In genomic region chr9:17437813-17438212, GRCh38 we compare ENCODE assay signal across 3 cellular contexts.
TF ChIP-seq lines count a peak whose summit lies in the region.

No MANE protein-coding gene starts in this region.

TF ChIP-seq in HepG2, 621 proteins besides CTCF, POLR2A, EP300 and RAD21:
- TF ChIP-seq TEAD2 (CRISPR knock-in tag; IDR thresholded peaks at IDR 0.05): no peak
- TF ChIP-seq MAFK (conservative IDR thresholded peaks at IDR 0.05 in 1 of 2, IDR thresholded peaks at IDR 0.05 in 1 of 2; ENCODE audit: low read length in 2 of 2): peak; percentile 54 to 68; a peak in 3 of 4 replicates
- TF ChIP-seq, protein P1, sequence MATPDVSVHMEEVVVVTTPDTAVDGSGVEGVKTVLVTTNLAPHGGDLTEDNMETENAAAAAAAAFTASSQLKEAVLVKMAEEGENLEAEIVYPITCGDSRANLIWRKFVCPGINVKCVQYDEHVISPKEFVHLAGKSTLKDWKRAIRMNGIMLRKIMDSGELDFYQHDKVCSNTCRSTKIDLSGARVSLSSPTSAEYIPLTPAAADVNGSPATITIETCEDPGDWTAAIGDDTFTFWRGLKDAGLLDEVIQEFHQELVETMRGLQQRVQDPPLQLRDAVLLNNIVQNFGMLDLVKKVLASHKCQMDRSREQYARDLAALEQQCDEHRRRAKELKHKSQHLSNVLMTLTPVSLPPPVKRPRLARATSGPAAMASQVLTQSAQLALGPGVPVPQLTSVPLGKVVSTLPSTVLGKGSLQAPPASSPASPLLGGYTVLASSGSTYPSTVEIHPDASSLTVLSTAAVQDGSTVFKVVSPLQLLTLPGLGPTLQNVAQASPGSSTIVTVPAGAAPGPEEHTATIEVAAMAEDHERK (CRISPR knock-in tag; IDR thresholded peaks at IDR 0.05; ENCODE audit: low read depth): no peak
- 0 out of 2 replicates have a peak, but pooled peaks have one; percentile 35 for TF ChIP-seq MAFF (IDR thresholded peaks at IDR 0.05; ENCODE audit: low read depth, low read length)
- TF ChIP-seq TEF (CRISPR knock-in tag; IDR thresholded peaks at IDR 0.05): no peak
- no peak for TF ChIP-seq ZSCAN25 (CRISPR knock-in tag; IDR thresholded peaks at IDR 0.05)
- no peak for TF ChIP-seq ZNF572 (CRISPR knock-in tag; IDR thresholded peaks at IDR 0.05)
- TF ChIP-seq ZC3H13 (CRISPR knock-in tag; IDR thresholded peaks at IDR 0.05): no peak

TF ChIP-seq in A549, 52 proteins besides CTCF, POLR2A, EP300 and RAD21:
- TF ChIP-seq MAFK (IDR thresholded peaks at IDR 0.05; ENCODE audit: partially characterized antibody): peak; percentile 56
- TF ChIP-seq RNF2 (IDR thresholded peaks at IDR 0.05; ENCODE audit: borderline replicate concordance, low read depth): no peak

TF ChIP-seq in IMR-90, 13 proteins besides CTCF, POLR2A, EP300 and RAD21:
- TF ChIP-seq MAFK (IDR thresholded peaks at IDR 0.05; ENCODE audit: low read depth, low read length): peak; percentile 54
- no peak for TF ChIP-seq BHLHE40 (IDR thresholded peaks at IDR 0.05; ENCODE audit: low read depth, low read length)
